10 cellular contexts compared by ENCODE assay signal in genomic region chr4:27472364-27472763, GRCh38.
ATAC-seq and TF ChIP-seq lines count a peak whose summit lies in the region.
"Had no signal": no experiment of that assay in that cellular context is flagged by ENCODE, and none has a peak within 500 bp of the region (broad histone marks: within the 10 kb centered on the region; RNA-seq: fewer than 3 reads in every experiment).

No MANE protein-coding gene starts in this region.

- no peak overlapping the region for H3K9ac ChIP-seq in neural cell (ENCODE audit: low read length)
- H3K9ac ChIP-seq: BLaER1; BLaER1 treated with 17β-estradiol and CSF1 and Interleukin-3, amounts not matched to agents 10 nM and 100 nM had no signal

- H3K9me3 ChIP-seq in neural cell (ENCODE audit: low read length) = no peaks in the 10 kb centered on the region
- H3K9me3 ChIP-seq: A549; BE2C; BLaER1; BLaER1 treated with 17β-estradiol and CSF1 and Interleukin-3, amounts not matched to agents 10 nM and 100 nM; Caco-2 had no signal

- H3F3A ChIP-seq in neural cell (ENCODE audit: insufficient read depth, low read length, poor library complexity, severe bottlenecking) = no peaks in the 10 kb centered on the region

- no peaks in the 10 kb centered on the region for H3K79me2 ChIP-seq in neural cell (replicated peaks; ENCODE audit: insufficient read depth, low read length)

- H2AFZ ChIP-seq in neural cell (ENCODE audit: low read depth, low read length) = no peak overlapping the region

- TF ChIP-seq RAD21 in neural cell (conservative IDR thresholded peaks at IDR 0.05) = no peak

- no peaks in the 10 kb centered on the region for H3K9me2 ChIP-seq in neural cell (ENCODE audit: insufficient read depth, low read length)

- no peak for TF ChIP-seq CTCF in neural cell (IDR thresholded peaks at IDR 0.05; ENCODE audit: poor library complexity, severe bottlenecking)

- TF ChIP-seq EP300 in neural cell (conservative IDR thresholded peaks at IDR 0.05; ENCODE audit: poor library complexity, severe bottlenecking) = peak; percentile 93

- no peaks in the 10 kb centered on the region for H4K20me1 ChIP-seq in neural cell (ENCODE audit: insufficient read depth)
- H4K20me1 ChIP-seq: BLaER1; BLaER1 treated with 17β-estradiol and CSF1 and Interleukin-3, amounts not matched to agents 10 nM and 100 nM had no signal

- no peak overlapping the region for H3K27ac ChIP-seq in neural cell (ENCODE audit: low read length)
- H3K27ac ChIP-seq: 22Rv1; A549; BLaER1; BLaER1 treated with 17β-estradiol and CSF1 and Interleukin-3, amounts not matched to agents 10 nM and 100 nM; C4-2B had no signal

- no peak overlapping the region for H3K4me2 ChIP-seq in neural cell (ENCODE audit: low read length)
- H3K4me2 ChIP-seq: A549; BLaER1; BLaER1 treated with 17β-estradiol and CSF1 and Interleukin-3, amounts not matched to agents 10 nM and 100 nM had no signal

- no peaks in the 10 kb centered on the region for H3K27me3 ChIP-seq in neural cell (ENCODE audit: insufficient read depth, low read depth, low read length)
- H3K27me3 ChIP-seq: BE2C; BLaER1; BLaER1 treated with 17β-estradiol and CSF1 and Interleukin-3, amounts not matched to agents 10 nM and 100 nM had no signal

- no peaks in the 10 kb centered on the region for H3K36me3 ChIP-seq in neural cell (ENCODE audit: insufficient read depth, low read length)
- H3K36me3 ChIP-seq: BE2C; BLaER1; BLaER1 treated with 17β-estradiol and CSF1 and Interleukin-3, amounts not matched to agents 10 nM and 100 nM had no signal

- no peak overlapping the region for H3K4me3 ChIP-seq in neural cell (ENCODE audit: low read length)
- H3K4me3 ChIP-seq: A549; BLaER1; BLaER1 treated with 17β-estradiol and CSF1 and Interleukin-3, amounts not matched to agents 10 nM and 100 nM had no signal

- no peak for ATAC-seq in SK-N-SH treated with all-trans-retinoic acid at 6 μM for 48 hours
- ATAC-seq: A549; CD8-positive, alpha-beta T cell had no signal

TF ChIP-seq in neural cell, 6 proteins besides CTCF, POLR2A, EP300 and RAD21:
- TF ChIP-seq TAF1 (IDR thresholded peaks at IDR 0.05; ENCODE audit: low read depth) (no peak), MXI1 (conservative IDR thresholded peaks at IDR 0.05; ENCODE audit: poor library complexity, severe bottlenecking) (no peak), POLR2AphosphoS5 (IDR thresholded peaks at IDR 0.05) (peak; percentile 78), EZH2 (IDR thresholded peaks at IDR 0.05; ENCODE audit: borderline replicate concordance, insufficient read depth, low read length, poor library complexity, severe bottlenecking) (no peak), REST (IDR thresholded peaks at IDR 0.05; ENCODE audit: borderline replicate concordance) (peak; percentile 58), SMC3 (conservative IDR thresholded peaks at IDR 0.05; ENCODE audit: poor library complexity) (no peak)

TF ChIP-seq in SK-N-SH treated with all-trans-retinoic acid at 6 μM for 48 hours, 23 proteins besides CTCF, POLR2A, EP300 and RAD21:
- TF ChIP-seq, protein P1, sequence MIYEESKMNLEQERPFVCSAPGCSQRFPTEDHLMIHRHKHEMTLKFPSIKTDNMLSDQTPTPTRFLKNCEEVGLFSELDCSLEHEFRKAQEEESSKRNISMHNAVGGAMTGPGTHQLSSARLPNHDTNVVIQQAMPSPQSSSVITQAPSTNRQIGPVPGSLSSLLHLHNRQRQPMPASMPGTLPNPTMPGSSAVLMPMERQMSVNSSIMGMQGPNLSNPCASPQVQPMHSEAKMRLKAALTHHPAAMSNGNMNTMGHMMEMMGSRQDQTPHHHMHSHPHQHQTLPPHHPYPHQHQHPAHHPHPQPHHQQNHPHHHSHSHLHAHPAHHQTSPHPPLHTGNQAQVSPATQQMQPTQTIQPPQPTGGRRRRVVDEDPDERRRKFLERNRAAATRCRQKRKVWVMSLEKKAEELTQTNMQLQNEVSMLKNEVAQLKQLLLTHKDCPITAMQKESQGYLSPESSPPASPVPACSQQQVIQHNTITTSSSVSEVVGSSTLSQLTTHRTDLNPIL (CRISPR knock-in tag; IDR thresholded peaks at IDR 0.05; ENCODE audit: low read depth) = no peak
- TF ChIP-seq RARB (CRISPR knock-in tag; IDR thresholded peaks at IDR 0.05) (no peak), CSDC2 (CRISPR knock-in tag; IDR thresholded peaks at IDR 0.05) (no peak), SNAI2 (CRISPR knock-in tag; IDR thresholded peaks at IDR 0.05) (no peak), TSHZ2 (CRISPR knock-in tag; IDR thresholded peaks at IDR 0.05) (no peak), PATZ1 (CRISPR knock-in tag; IDR thresholded peaks at IDR 0.05; ENCODE audit: borderline replicate concordance) (no peak)
